1 cellular context compared by ENCODE assay signal in genomic region chr17:17913695-17914332, GRCh38.
TF ChIP-seq lines count a peak whose summit lies in the region.

No MANE protein-coding gene starts in this region.

TF ChIP-seq in HEK293, 187 proteins besides CTCF, POLR2A, EP300 and RAD21 (continued from another document and continues in another):
- no peak for TF ChIP-seq ZNF148 (tag by site-specific recombination; IDR thresholded peaks at IDR 0.05; ENCODE audit: borderline replicate concordance)
- peak; percentile 97 for TF ChIP-seq ZEB2 (tag by site-specific recombination; IDR thresholded peaks at IDR 0.05)
- no peak for TF ChIP-seq SCRT2 (tag by site-specific recombination; IDR thresholded peaks at IDR 0.05)
- no peak for TF ChIP-seq ZNF362 (tag by site-specific recombination; IDR thresholded peaks at IDR 0.05)
- TF ChIP-seq ZNF707 (tag by site-specific recombination; IDR thresholded peaks at IDR 0.05): no peak
- no peak for TF ChIP-seq ZNF449 (tag by site-specific recombination; IDR thresholded peaks at IDR 0.05)
- TF ChIP-seq ZNF221 (tag by site-specific recombination; IDR thresholded peaks at IDR 0.05; ENCODE audit: borderline replicate concordance): no peak
- TF ChIP-seq ZNF580 (tag by site-specific recombination; IDR thresholded peaks at IDR 0.05): 0 out of 2 replicates have a peak, but pooled peaks have one; percentile 73
- TF ChIP-seq ZNF394 (tag by site-specific recombination; IDR thresholded peaks at IDR 0.05; ENCODE audit: borderline replicate concordance): peak; percentile 97
- 0 out of 2 replicates have a peak, but pooled peaks have one; percentile 26 for TF ChIP-seq HOXD13 (CRISPR knock-in tag; IDR thresholded peaks at IDR 0.05; ENCODE audit: borderline replicate concordance)
- TF ChIP-seq ZSCAN23 (tag by site-specific recombination; IDR thresholded peaks at IDR 0.05): peak; percentile 70; the same call in 1 of the 2 replicates
- TF ChIP-seq ZNF560 (tag by site-specific recombination; IDR thresholded peaks at IDR 0.05; ENCODE audit: borderline replicate concordance): no peak
- no peak for TF ChIP-seq ZNF585B (tag by site-specific recombination; IDR thresholded peaks at IDR 0.05)
- no peak for TF ChIP-seq ZNF664 (tag by site-specific recombination; IDR thresholded peaks at IDR 0.05)
- TF ChIP-seq ZNF629 (tag by site-specific recombination; IDR thresholded peaks at IDR 0.05): peak; percentile 92
- no peak for TF ChIP-seq ZNF404 (tag by site-specific recombination; IDR thresholded peaks at IDR 0.05)
- no peak for TF ChIP-seq ZNF645 (tag by site-specific recombination; IDR thresholded peaks at IDR 0.05)
- TF ChIP-seq ZNF610 (tag by site-specific recombination; IDR thresholded peaks at IDR 0.05; ENCODE audit: borderline replicate concordance): peak; percentile 62; the same call in 1 of the 2 replicates
- TF ChIP-seq KLF1 (tag by site-specific recombination; IDR thresholded peaks at IDR 0.05): peak; percentile 96
- peak; percentile 91 for TF ChIP-seq ZBTB1 (tag by site-specific recombination; IDR thresholded peaks at IDR 0.05)
- no peak for TF ChIP-seq ZFP3 (tag by site-specific recombination; IDR thresholded peaks at IDR 0.05; ENCODE audit: low read depth)
- peak; percentile 85 for TF ChIP-seq ZBTB8A (tag by site-specific recombination; IDR thresholded peaks at IDR 0.05)
- peak; percentile 88; the same call in 1 of the 2 replicates for TF ChIP-seq ZNF324 (tag by site-specific recombination; IDR thresholded peaks at IDR 0.05)
- no peak for TF ChIP-seq ZNF514 (tag by site-specific recombination; IDR thresholded peaks at IDR 0.05)
- TF ChIP-seq ZNF214 (tag by site-specific recombination; IDR thresholded peaks at IDR 0.05; ENCODE audit: borderline replicate concordance): no peak
- no peak for TF ChIP-seq ZNF677 (tag by site-specific recombination; IDR thresholded peaks at IDR 0.05)
- no peak for TF ChIP-seq ZNF37A (tag by site-specific recombination; IDR thresholded peaks at IDR 0.05)
- TF ChIP-seq ZNF169 (tag by site-specific recombination; IDR thresholded peaks at IDR 0.05): no peak
- TF ChIP-seq ZNF626 (tag by site-specific recombination; IDR thresholded peaks at IDR 0.05): no peak
- no peak for TF ChIP-seq AEBP2 (tag by site-specific recombination; IDR thresholded peaks at IDR 0.05; ENCODE audit: borderline replicate concordance)
- TF ChIP-seq ZBTB44 (tag by site-specific recombination; IDR thresholded peaks at IDR 0.05): peak; percentile 92
- TF ChIP-seq ZNF248 (tag by site-specific recombination; IDR thresholded peaks at IDR 0.05): no peak
- TF ChIP-seq ZNF311 (tag by site-specific recombination; IDR thresholded peaks at IDR 0.05; ENCODE audit: borderline replicate concordance): no peak
- peak; percentile 84 for TF ChIP-seq INSM2 (tag by site-specific recombination; IDR thresholded peaks at IDR 0.05)
- TF ChIP-seq ZNF280D (tag by site-specific recombination; IDR thresholded peaks at IDR 0.05): no peak
- TF ChIP-seq TCF7L2 (IDR thresholded peaks at IDR 0.05; ENCODE audit: borderline replicate concordance, low read depth, low read length): no peak
- TF ChIP-seq ZSCAN5A (tag by site-specific recombination; IDR thresholded peaks at IDR 0.05): 0 out of 2 replicates have a peak, but pooled peaks have one; percentile 8
- 0 out of 2 replicates have a peak, but pooled peaks have one; percentile 60 for TF ChIP-seq ZNF692 (tag by site-specific recombination; IDR thresholded peaks at IDR 0.05)
- TF ChIP-seq ZNF416 (tag by site-specific recombination; IDR thresholded peaks at IDR 0.05): no peak
- no peak for TF ChIP-seq ZBTB49 (tag by site-specific recombination; IDR thresholded peaks at IDR 0.05; ENCODE audit: low read depth)
